Comparison of ENCODE assay signal across 24 cellular contexts in the genomic region with DNA sequence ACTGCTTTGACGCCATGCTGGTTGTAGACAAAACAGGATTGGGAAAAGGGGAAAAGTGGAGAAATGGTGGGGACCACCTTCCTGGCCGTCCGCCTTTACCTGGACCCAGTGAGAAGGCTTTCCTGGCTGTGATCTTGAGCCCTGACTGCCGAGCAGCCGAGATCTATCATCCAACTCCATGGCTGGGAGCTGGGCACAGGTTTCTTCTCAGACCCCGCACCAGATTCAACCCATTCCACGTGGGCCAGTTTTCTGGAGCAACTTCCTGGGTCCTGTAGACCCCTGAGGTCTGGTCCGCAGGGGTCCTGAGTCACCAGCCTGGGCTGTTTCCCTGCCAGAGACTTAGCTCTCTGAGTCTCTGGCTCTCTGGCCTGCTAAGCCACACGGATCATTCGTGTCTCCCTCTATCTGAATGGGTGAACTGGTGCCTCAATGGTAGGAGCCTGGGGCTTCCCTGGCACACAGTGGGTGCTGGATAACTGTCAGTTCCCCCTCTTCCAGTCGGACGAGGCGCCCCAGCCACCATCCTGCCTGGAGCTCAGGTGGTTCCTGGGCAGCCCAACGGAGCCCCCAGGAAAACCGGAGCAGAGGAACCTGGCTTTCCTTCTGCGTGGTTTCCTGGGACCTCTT.
"Had no signal": no experiment of that assay in that cellular context is flagged by ENCODE, and none has a peak within 500 bp of the region (broad histone marks: within the 10 kb centered on the region; RNA-seq: fewer than 3 reads in every experiment).

No MANE protein-coding gene starts in this region.

- H3K27ac ChIP-seq: cardiac muscle cell, colonic mucosa, epithelial cell of prostate, left lung, pancreas, thyroid gland had no signal

- ATAC-seq: activated CD8-positive, alpha-beta T cell treated with anti-CD3 and anti-CD28 coated beads for 36 hours; left lung; mucosa of descending colon; pancreas had no signal

- H3K9me3 Mint-ChIP-seq: activated CD8-positive, alpha-beta T cell treated with anti-CD3 and anti-CD28 coated beads for 36 hours; endodermal cell; naive B cell had no signal

- H3K27me3 ChIP-seq: colonic mucosa, pancreas, thyroid gland had no signal

- H3K4me1 ChIP-seq: colonic mucosa had no signal

- H3K27me3 Mint-ChIP-seq: activated CD8-positive, alpha-beta T cell treated with anti-CD3 and anti-CD28 coated beads for 36 hours; activated naive CD8-positive, alpha-beta T cell; naive B cell had no signal

- H3K4me3 Mint-ChIP-seq: activated CD8-positive, alpha-beta T cell treated with anti-CD3 and anti-CD28 coated beads for 36 hours; activated naive CD8-positive, alpha-beta T cell; endodermal cell had no signal

- H3K27ac Mint-ChIP-seq: activated CD8-positive, alpha-beta T cell treated with anti-CD3 and anti-CD28 coated beads for 36 hours; activated naive CD8-positive, alpha-beta T cell; endodermal cell had no signal

- H3K4me3 ChIP-seq: cardiac muscle cell, colonic mucosa, left lung, mucosa of descending colon, pancreas, thyroid gland had no signal

- H3K36me3 ChIP-seq: cardiac muscle cell, colonic mucosa, pancreas, thyroid gland had no signal

- DNase-seq: activated CD4-positive, alpha-beta T cell treated with anti-CD3 and anti-CD28 coated beads for 48 hours; activated CD4-positive, CD25-positive, alpha-beta regulatory T cell; activated CD8-positive, alpha-beta T cell treated with anti-CD3 and anti-CD28 coated beads for 36 hours; activated gamma-delta T cell treated with Interleukin-2 at 50 U/mL for 16 hours; activated T-cell treated with anti-CD3 and anti-CD28 coated beads, Interleukin-2, amount 50 U/mL, for 48 hours; colonic mucosa; endodermal cell; foreskin fibroblast; hypothalamus; islet precursor cell; mesenchymal stem cell; naive B cell; stimulated activated CD4-positive, alpha-beta T cell treated with anti-CD3 and anti-CD28 coated beads, Interleukin-12 subunit alpha, Interleukin-12 subunit beta, amount 100 ng/mL, for 4 hours; stimulated activated CD4-positive, alpha-beta T cell treated with anti-CD3 and anti-CD28 coated beads, Interleukin-1b, Interleukin-23, amount 100 ng/mL, for 48 hours; stimulated activated CD8-positive, alpha-beta memory T cell treated with anti-CD3 and anti-CD28 coated beads, Interleukin-4, amount 100 ng/mL, for 48 hours; stimulated activated naive CD4-positive, alpha-beta T cell treated with Interleukin-2 at 50 U/mL for 16 hours; T1000; thyroid gland had no signal

- H3K9me3 ChIP-seq: colonic mucosa, left lung, mucosa of descending colon, pancreas, thyroid gland had no signal

- H3K36me3 Mint-ChIP-seq: activated naive CD8-positive, alpha-beta T cell; naive B cell had no signal
